1 cellular context compared by ENCODE assay signal in the genomic region with DNA sequence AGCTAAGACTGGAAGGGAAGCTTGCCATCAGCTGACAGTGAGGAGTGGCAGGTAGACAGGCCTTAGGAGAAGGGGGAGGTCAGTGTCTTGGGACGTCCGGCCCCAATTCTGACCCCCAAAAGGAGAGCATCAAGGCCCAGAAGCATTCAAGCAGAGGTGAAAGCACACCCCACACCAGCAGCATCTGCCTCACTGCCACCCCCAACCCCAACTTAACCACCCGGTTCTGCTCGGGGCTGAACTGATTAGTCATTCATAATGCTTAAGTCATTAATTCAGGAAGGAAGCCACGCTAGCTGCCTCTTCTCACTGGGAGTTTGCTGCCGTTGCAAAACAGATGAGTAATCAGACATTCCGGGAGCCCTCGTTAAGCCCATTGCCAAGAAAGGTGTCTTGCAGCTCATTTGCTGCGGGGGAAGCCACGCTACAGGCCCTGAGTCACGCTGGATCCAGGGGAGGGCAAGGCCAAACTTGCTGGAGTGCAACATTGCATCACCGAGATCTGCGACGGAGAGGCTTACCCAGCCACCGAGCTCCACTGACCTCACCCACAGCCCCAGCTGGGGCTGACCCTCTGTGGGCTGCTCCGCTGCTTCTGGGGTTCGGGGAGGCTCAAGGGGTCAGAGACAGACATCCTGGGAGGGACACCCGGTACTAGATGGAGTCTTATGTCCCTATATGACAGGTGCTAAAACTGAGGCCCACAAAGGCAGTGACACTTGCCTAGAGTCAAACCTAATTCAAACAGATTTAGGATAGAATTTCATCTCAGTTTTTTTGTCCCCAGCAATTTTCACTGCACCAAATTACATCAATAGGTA.
TF ChIP-seq lines count a peak whose summit lies in the region.

No MANE protein-coding gene starts in this region.

TF ChIP-seq in HEK293, 187 proteins besides CTCF, POLR2A, EP300 and RAD21 (continued from another document):
- TF ChIP-seq, protein P1, sequence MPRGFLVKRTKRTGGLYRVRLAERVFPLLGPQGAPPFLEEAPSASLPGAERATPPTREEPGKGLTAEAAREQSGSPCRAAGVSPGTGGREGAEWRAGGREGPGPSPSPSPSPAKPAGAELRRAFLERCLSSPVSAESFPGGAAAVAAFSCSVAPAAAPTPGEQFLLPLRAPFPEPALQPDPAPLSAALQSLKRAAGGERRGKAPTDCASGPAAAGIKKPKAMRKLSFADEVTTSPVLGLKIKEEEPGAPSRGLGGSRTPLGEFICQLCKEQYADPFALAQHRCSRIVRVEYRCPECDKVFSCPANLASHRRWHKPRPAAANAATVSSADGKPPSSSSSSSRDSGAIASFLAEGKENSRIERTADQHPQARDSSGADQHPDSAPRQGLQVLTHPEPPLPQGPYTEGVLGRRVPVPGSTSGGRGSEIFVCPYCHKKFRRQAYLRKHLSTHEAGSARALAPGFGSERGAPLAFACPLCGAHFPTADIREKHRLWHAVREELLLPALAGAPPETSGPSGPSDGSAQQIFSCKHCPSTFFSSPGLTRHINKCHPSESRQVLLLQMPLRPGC (tag by site-specific recombination; IDR thresholded peaks at IDR 0.05), result peak; percentile 99
- no peak for TF ChIP-seq ZNF707 (tag by site-specific recombination; IDR thresholded peaks at IDR 0.05)
- peak; percentile 74 for TF ChIP-seq ZSCAN30 (tag by site-specific recombination; IDR thresholded peaks at IDR 0.05)
- TF ChIP-seq ZNF629 (tag by site-specific recombination; IDR thresholded peaks at IDR 0.05), result peak; percentile 97
- no peak for TF ChIP-seq ZNF175 (tag by site-specific recombination; IDR thresholded peaks at IDR 0.05)
- TF ChIP-seq, protein P2, sequence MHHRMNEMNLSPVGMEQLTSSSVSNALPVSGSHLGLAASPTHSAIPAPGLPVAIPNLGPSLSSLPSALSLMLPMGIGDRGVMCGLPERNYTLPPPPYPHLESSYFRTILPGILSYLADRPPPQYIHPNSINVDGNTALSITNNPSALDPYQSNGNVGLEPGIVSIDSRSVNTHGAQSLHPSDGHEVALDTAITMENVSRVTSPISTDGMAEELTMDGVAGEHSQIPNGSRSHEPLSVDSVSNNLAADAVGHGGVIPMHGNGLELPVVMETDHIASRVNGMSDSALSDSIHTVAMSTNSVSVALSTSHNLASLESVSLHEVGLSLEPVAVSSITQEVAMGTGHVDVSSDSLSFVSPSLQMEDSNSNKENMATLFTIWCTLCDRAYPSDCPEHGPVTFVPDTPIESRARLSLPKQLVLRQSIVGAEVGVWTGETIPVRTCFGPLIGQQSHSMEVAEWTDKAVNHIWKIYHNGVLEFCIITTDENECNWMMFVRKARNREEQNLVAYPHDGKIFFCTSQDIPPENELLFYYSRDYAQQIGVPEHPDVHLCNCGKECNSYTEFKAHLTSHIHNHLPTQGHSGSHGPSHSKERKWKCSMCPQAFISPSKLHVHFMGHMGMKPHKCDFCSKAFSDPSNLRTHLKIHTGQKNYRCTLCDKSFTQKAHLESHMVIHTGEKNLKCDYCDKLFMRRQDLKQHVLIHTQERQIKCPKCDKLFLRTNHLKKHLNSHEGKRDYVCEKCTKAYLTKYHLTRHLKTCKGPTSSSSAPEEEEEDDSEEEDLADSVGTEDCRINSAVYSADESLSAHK (tag by site-specific recombination; IDR thresholded peaks at IDR 0.05), result peak; percentile 33; the same call in 1 of the 2 replicates
- no peak for TF ChIP-seq ZNF560 (tag by site-specific recombination; IDR thresholded peaks at IDR 0.05; ENCODE audit: borderline replicate concordance)
- TF ChIP-seq, protein P3, sequence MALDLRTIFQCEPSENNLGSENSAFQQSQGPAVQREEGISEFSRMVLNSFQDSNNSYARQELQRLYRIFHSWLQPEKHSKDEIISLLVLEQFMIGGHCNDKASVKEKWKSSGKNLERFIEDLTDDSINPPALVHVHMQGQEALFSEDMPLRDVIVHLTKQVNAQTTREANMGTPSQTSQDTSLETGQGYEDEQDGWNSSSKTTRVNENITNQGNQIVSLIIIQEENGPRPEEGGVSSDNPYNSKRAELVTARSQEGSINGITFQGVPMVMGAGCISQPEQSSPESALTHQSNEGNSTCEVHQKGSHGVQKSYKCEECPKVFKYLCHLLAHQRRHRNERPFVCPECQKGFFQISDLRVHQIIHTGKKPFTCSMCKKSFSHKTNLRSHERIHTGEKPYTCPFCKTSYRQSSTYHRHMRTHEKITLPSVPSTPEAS (tag by site-specific recombination; IDR thresholded peaks at IDR 0.05), result peak; percentile 40; the same call in 1 of the 2 replicates
- TF ChIP-seq ZNF223 (tag by site-specific recombination; IDR thresholded peaks at IDR 0.05), result no peak
- peak; percentile 86 for TF ChIP-seq ZFHX2 (tag by site-specific recombination; conservative IDR thresholded peaks at IDR 0.05)
- peak; percentile 100 for TF ChIP-seq ZNF24 (tag by site-specific recombination; IDR thresholded peaks at IDR 0.05)
- no peak for TF ChIP-seq ZNF561 (tag by site-specific recombination; IDR thresholded peaks at IDR 0.05; ENCODE audit: borderline replicate concordance)
- peak; percentile 64; the same call in 1 of the 2 replicates for TF ChIP-seq ZNF146 (tag by site-specific recombination; IDR thresholded peaks at IDR 0.05)
- TF ChIP-seq ZNF791 (tag by site-specific recombination; IDR thresholded peaks at IDR 0.05), result no peak
- no peak for TF ChIP-seq ZNF248 (tag by site-specific recombination; IDR thresholded peaks at IDR 0.05)
- TF ChIP-seq, protein P4, sequence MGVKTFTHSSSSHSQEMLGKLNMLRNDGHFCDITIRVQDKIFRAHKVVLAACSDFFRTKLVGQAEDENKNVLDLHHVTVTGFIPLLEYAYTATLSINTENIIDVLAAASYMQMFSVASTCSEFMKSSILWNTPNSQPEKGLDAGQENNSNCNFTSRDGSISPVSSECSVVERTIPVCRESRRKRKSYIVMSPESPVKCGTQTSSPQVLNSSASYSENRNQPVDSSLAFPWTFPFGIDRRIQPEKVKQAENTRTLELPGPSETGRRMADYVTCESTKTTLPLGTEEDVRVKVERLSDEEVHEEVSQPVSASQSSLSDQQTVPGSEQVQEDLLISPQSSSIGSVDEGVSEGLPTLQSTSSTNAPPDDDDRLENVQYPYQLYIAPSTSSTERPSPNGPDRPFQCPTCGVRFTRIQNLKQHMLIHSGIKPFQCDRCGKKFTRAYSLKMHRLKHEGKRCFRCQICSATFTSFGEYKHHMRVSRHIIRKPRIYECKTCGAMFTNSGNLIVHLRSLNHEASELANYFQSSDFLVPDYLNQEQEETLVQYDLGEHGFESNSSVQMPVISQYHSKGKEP (tag by site-specific recombination; IDR thresholded peaks at IDR 0.05), result peak; percentile 93
- 0 out of 2 replicates have a peak, but pooled peaks have one; percentile 31 for TF ChIP-seq KLF1 (tag by site-specific recombination; IDR thresholded peaks at IDR 0.05)
- TF ChIP-seq, protein P5, sequence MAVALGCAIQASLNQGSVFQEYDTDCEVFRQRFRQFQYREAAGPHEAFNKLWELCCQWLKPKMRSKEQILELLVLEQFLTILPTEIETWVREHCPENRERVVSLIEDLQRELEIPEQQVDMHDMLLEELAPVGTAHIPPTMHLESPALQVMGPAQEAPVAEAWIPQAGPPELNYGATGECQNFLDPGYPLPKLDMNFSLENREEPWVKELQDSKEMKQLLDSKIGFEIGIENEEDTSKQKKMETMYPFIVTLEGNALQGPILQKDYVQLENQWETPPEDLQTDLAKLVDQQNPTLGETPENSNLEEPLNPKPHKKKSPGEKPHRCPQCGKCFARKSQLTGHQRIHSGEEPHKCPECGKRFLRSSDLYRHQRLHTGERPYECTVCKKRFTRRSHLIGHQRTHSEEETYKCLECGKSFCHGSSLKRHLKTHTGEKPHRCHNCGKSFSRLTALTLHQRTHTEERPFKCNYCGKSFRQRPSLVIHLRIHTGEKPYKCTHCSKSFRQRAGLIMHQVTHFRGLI (tag by site-specific recombination; IDR thresholded peaks at IDR 0.05), result no peak; the same call in 1 of the 2 replicates
- TF ChIP-seq ZNF416 (tag by site-specific recombination; IDR thresholded peaks at IDR 0.05), result no peak
- no peak for TF ChIP-seq ZNF19 (tag by site-specific recombination; IDR thresholded peaks at IDR 0.05; ENCODE audit: low read depth)
- TF ChIP-seq ZNF292 (tag by site-specific recombination; IDR thresholded peaks at IDR 0.05; ENCODE audit: borderline replicate concordance, low read depth), result no peak
